ENCODE assay signal across 8 cellular contexts in the genomic region with DNA sequence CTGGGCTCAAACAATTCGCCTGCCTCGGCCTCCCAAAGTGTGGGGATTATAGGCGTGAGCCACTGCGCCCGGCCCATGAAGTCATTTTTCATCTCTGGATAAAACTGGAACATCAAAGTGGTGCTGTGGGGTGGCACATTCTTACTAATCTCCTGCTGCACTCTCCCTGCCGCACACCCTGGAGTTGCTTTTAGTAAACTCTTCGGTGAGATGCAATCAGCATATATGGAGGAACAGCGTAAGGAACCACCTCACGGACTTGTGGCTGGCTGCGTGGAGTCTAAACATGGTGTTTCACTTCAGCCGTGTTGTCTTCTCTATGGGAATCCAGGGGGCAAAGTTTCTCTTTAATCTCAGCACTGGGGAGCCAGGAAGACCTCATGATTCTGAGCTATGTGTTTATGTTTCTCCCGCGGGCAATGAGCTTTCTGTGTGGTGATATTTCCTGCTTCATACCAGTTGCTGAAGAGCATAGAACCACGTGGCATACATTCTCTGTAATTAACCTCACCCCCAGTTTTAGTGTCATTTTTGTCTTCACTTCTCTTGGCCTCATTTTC. TPM values are rescaled to one million over a fixed set of nuclear protein-coding genes. Genes with fewer than 3 reads are reported as not detected.
DNase-seq lines count a peak whose midpoint lies in the region; ATAC-seq, FAIRE-seq and TF ChIP-seq lines count a peak whose summit lies in the region.
"Had no signal": no experiment of that assay in that cellular context is flagged by ENCODE, and none has a peak within 500 bp of the region (broad histone marks: within the 10 kb centered on the region; RNA-seq: fewer than 3 reads in every experiment).

No MANE protein-coding gene starts in this region.

- no peak overlapping the region for H2BK120ac ChIP-seq in H1 (replicated peaks; ENCODE audit: low read depth, low read length)

- peaks cover 5% of the 10 kb centered on the region; the same call in 1 of the 2 replicates for H3K4me1 ChIP-seq in SJCRH30
- peaks cover 8 to 32% (median 20%) of the 10 kb centered on the region in 4 experiments for H3K4me1 ChIP-seq in H1 (replicated peaks in 1 of 4; ENCODE audit: control insufficient read depth in 3 of 4, insufficient read depth in 4 of 4, low read length in 3 of 4)

- peak; percentile 21 to 58 for DNase-seq in SJCRH30
- DNase-seq in H1 (ENCODE audit: low read depth in 1 of 2, low spot score in 2 of 2): no peak
- DNase-seq in stimulated activated CD8-positive, alpha-beta memory T cell treated with anti-CD3 and anti-CD28 coated beads, Interleukin-4, amount 100 ng/mL, for 48 hours: peak; percentile 65
- DNase-seq in GM19240 (ENCODE audit: insufficient read length, low spot score): no peak
- DNase-seq in hypothalamus (lab: John Stamatoyannopoulos, UW): no peak
- no peak for DNase-seq in ureter (ENCODE audit: low spot score)
- DNase-seq: NCI-H146 had no signal

- no peaks in the 10 kb centered on the region for H3K23me2 ChIP-seq in H1 (ENCODE audit: low read depth, low read length)

- WGBS in H1 (ENCODE audit: extremely low coverage in 1 of 2, insufficient coverage in 1 of 2, insufficient read length in 1 of 2, insufficient replicate concordance in 2 of 2, low coverage in 1 of 2, low lambda C conversion rate in 2 of 2, missing lambda C conversion rate in 1 of 2), 2 experiments: 87% methylated on average over 14 of the region's 14 CpGs; no CpG with 5 or more reads in 1 of the 2 experiments

- ATAC-seq in GM18517 (IDR thresholded peaks at IDR 0.05; ENCODE audit: unreplicated experiment): peak; percentile 25

- H3K4me3 ChIP-seq in SJCRH30 (peak overlapping the region; percentile 28), H1 (ENCODE audit: extremely low read depth in 1 of 4, insufficient read depth in 2 of 4, low read depth in 3 of 4, low read length in 4 of 4) (no peak overlapping the region)

- no peak overlapping the region for H2BK20ac ChIP-seq in H1 (ENCODE audit: low read length)

- no peak overlapping the region for H3K23ac ChIP-seq in H1 (ENCODE audit: insufficient read length)

- H3K27ac ChIP-seq in SJCRH30: no peak overlapping the region
- no peak overlapping the region for H3K27ac ChIP-seq in H1 (ENCODE audit: low read depth, low read length)

- H3K36me3 ChIP-seq in SJCRH30 (no peaks in the 10 kb centered on the region), H1 (ENCODE audit: control insufficient read depth in 2 of 4, insufficient read depth in 4 of 4, low read length in 3 of 4) (no peaks in the 10 kb centered on the region)

- H3K27me3 ChIP-seq in SJCRH30 (no peaks in the 10 kb centered on the region), H1 (replicated peaks in 1 of 4; ENCODE audit: control insufficient read depth in 3 of 4, extremely low read depth in 1 of 4, insufficient read depth in 3 of 4, low read length in 3 of 4) (no peaks in the 10 kb centered on the region)

- no peak overlapping the region for H3K14ac ChIP-seq in H1 (ENCODE audit: insufficient read length)

- H4K8ac ChIP-seq in H1 (ENCODE audit: extremely low read depth, insufficient read depth, low read length): no peak overlapping the region

- TF ChIP-seq POLR2A in H1 (IDR thresholded peaks at IDR 0.05; ENCODE audit: control extremely low read depth in 1 of 2, low read depth in 2 of 2, low read length in 2 of 2): no peak

- H2BK15ac ChIP-seq in H1 (ENCODE audit: low read length): no peak overlapping the region

- no peak overlapping the region for H3K4me2 ChIP-seq in H1 (ENCODE audit: insufficient read depth in 1 of 2, low read depth in 2 of 2, low read length in 2 of 2)

- H2AK5ac ChIP-seq in H1 (ENCODE audit: low read depth, low read length): no peak overlapping the region

- H2BK12ac ChIP-seq in H1 (ENCODE audit: low read depth, low read length): no peak overlapping the region

- CTCF ChIA-PET in H1 (lab: Charles Lee; ENCODE audit: partially characterized antibody): interaction anchor here (0.6 to 1.2 kb wide), 2 partner anchors 37 to 51 kb away, joined by 3 read pairs; no protein-coding TSS in a partner anchor

- H3K79me1 ChIP-seq in H1 (ENCODE audit: low read depth, low read length): no peaks in the 10 kb centered on the region

- no peak for TF ChIP-seq CTCF in H1 (IDR thresholded peaks at IDR 0.05; ENCODE audit: control extremely low read depth in 1 of 3, insufficient read depth in 1 of 3, low read depth in 1 of 3, low read length in 3 of 3)

- H2AFZ ChIP-seq in H1 (ENCODE audit: low read length): peak overlapping the region; percentile 74; the same call in 1 of the 2 replicates

- no peak overlapping the region for H3K4ac ChIP-seq in H1 (replicated peaks; ENCODE audit: insufficient read length, low read depth, low read length)

- no peak overlapping the region for H2BK5ac ChIP-seq in H1 (ENCODE audit: low read depth, low read length)

- TF ChIP-seq EP300 in H1 (IDR thresholded peaks at IDR 0.05; ENCODE audit: borderline replicate concordance in 1 of 2, low read depth in 2 of 2, low read length in 2 of 2): no peak

- no peak overlapping the region for H4K5ac ChIP-seq in H1 (ENCODE audit: insufficient read length, low read depth, low read length)

- H3K79me2 ChIP-seq in H1 (ENCODE audit: control insufficient read depth in 1 of 2, insufficient read depth in 2 of 2, low read length in 2 of 2): peaks cover 0 to 9% of the 10 kb centered on the region in 2 experiments; a peak in 1 of 4 replicates

- no peaks in the 10 kb centered on the region for H4K20me1 ChIP-seq in H1 (replicated peaks in 1 of 2; ENCODE audit: control insufficient read depth in 1 of 2, insufficient read depth in 2 of 2, low read length in 2 of 2)

- no peak for FAIRE-seq in H1 (lab: Jason Lieb, UNC)

- POLR2A ChIA-PET in H1 (lab: Charles Lee; ENCODE audit: partially characterized antibody): no interaction called here

- no peak overlapping the region for H3K56ac ChIP-seq in H1 (replicated peaks; ENCODE audit: insufficient read length, low read depth, low read length)

- TF ChIP-seq RAD21 in H1 (IDR thresholded peaks at IDR 0.05 in 1 of 2, conservative IDR thresholded peaks at IDR 0.05 in 1 of 2; ENCODE audit: low read depth in 2 of 2, low read length in 2 of 2): no peak

- H4K91ac ChIP-seq in H1 (replicated peaks; ENCODE audit: insufficient read length, low read length): no peak overlapping the region

- H3K18ac ChIP-seq in H1 (ENCODE audit: extremely low read depth, low read length): peak overlapping the region; percentile 26; the same call in 1 of the 2 replicates

- no peak overlapping the region for H3K9ac ChIP-seq in H1 (replicated peaks in 1 of 4; ENCODE audit: extremely low read depth in 1 of 4, low read depth in 3 of 4, low read length in 3 of 4)

- no peaks in the 10 kb centered on the region for H3K9me3 ChIP-seq in SJCRH30 (replicated peaks)
- H3K9me3 ChIP-seq in H1 (ENCODE audit: insufficient read depth in 2 of 2, low read depth in 1 of 2, low read length in 1 of 2): no peaks in the 10 kb centered on the region

TF ChIP-seq in H1, 55 proteins besides CTCF, POLR2A, EP300 and RAD21:
- TF ChIP-seq SIRT6 (IDR thresholded peaks at IDR 0.05; ENCODE audit: low read length): no peak
- TF ChIP-seq, protein P1, sequence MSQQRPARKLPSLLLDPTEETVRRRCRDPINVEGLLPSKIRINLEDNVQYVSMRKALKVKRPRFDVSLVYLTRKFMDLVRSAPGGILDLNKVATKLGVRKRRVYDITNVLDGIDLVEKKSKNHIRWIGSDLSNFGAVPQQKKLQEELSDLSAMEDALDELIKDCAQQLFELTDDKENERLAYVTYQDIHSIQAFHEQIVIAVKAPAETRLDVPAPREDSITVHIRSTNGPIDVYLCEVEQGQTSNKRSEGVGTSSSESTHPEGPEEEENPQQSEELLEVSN (IDR thresholded peaks at IDR 0.05): no peak
- TF ChIP-seq JUN (IDR thresholded peaks at IDR 0.05; ENCODE audit: low read depth, low read length): no peak
- TF ChIP-seq MAX (IDR thresholded peaks at IDR 0.05): no peak
- no peak for TF ChIP-seq RXRA (IDR thresholded peaks at IDR 0.05; ENCODE audit: insufficient read depth, low read depth, low read length)
- no peak for TF ChIP-seq KDM1A (IDR thresholded peaks at IDR 0.05; ENCODE audit: borderline replicate concordance, low read length)
- no peak for TF ChIP-seq RNF2 (IDR thresholded peaks at IDR 0.05; ENCODE audit: borderline replicate concordance, low read depth, low read length, missing control alignments, poor library complexity, severe bottlenecking)
- TF ChIP-seq GABPA (IDR thresholded peaks at IDR 0.05; ENCODE audit: borderline replicate concordance, insufficient read depth, low read length): no peak
- TF ChIP-seq, protein P2, sequence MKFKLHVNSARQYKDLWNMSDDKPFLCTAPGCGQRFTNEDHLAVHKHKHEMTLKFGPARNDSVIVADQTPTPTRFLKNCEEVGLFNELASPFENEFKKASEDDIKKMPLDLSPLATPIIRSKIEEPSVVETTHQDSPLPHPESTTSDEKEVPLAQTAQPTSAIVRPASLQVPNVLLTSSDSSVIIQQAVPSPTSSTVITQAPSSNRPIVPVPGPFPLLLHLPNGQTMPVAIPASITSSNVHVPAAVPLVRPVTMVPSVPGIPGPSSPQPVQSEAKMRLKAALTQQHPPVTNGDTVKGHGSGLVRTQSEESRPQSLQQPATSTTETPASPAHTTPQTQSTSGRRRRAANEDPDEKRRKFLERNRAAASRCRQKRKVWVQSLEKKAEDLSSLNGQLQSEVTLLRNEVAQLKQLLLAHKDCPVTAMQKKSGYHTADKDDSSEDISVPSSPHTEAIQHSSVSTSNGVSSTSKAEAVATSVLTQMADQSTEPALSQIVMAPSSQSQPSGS (IDR thresholded peaks at IDR 0.05; ENCODE audit: low read length): no peak
- TF ChIP-seq, protein P3, sequence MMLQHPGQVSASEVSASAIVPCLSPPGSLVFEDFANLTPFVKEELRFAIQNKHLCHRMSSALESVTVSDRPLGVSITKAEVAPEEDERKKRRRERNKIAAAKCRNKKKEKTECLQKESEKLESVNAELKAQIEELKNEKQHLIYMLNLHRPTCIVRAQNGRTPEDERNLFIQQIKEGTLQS (IDR thresholded peaks at IDR 0.05; ENCODE audit: insufficient read depth, low read depth, low read length): no peak

RNA-seq across cellular contexts. Expression of gene RHOH, which starts 2.1 kb away (rescaled TPM):
- total RNA-seq in SJCRH30 (2014; rRNA removed; shearing (Covaris generic)): not detected in 2 replicates
- total RNA-seq in H1 (2021; fragmentation: NEBNext Ultra II Directional; extraction: Animal tissue kit (Norgen Biotek cat#: 25700)): 5.8 and 6.9 TPM in 2 replicates
- polyA plus RNA-seq in H1 (2011; rRNA removed): 2.5 and 5.9 TPM in 2 replicates
- polyA plus RNA-seq in H1 (2011; cell fraction: cytosol; rRNA removed): 2.8 TPM
- 2.4 TPM for polyA plus RNA-seq in H1 (2011; cell fraction: nucleus; rRNA removed)
- polyA plus RNA-seq in H1 (2012, experiment 1 of 2): 4.8 to 6.5 TPM (median 5.4 TPM) in 4 replicates
- 3.1 TPM for polyA plus RNA-seq in H1 (2012, experiment 2 of 2)
- 2.7 TPM for polyA plus RNA-seq in H1 (2013, experiment 1 of 2)
- 2.2 TPM for polyA plus RNA-seq in H1 (2013, experiment 2 of 2)
- polyA minus RNA-seq in H1 (2011; rRNA and poly(A)+ RNA removed): 9.9 and 13.6 TPM in 2 replicates
- polyA minus RNA-seq in H1 (2011; cell fraction: cytosol; rRNA and poly(A)+ RNA removed): 3.4 TPM
- 6.3 TPM for polyA minus RNA-seq in H1 (2011; cell fraction: nucleus; rRNA and poly(A)+ RNA removed)
- 7.7 TPM for total RNA-seq in ureter

Comparison
In these comparisons a context has a peak if more than half of its experiments do, and no peak if none do; other contexts are left out.
1. DNase-seq: peak in SJCRH30 (2 of 2) and stimulated activated CD8-positive, alpha-beta memory T cell treated with anti-CD3 and anti-CD28 coated beads, Interleukin-4, amount 100 ng/mL, for 48 hours (single experiment); none in H1 (0 of 2), GM19240 (single experiment), hypothalamus (0 of 51) and ureter (single experiment).